Comparison of ENCODE assay signal across 35 cellular contexts in genomic region chr14:97143011-97143410, GRCh38.
"Had no signal": no experiment of that assay in that cellular context is flagged by ENCODE, and none has a peak within 500 bp of the region (broad histone marks: within the 10 kb centered on the region; RNA-seq: fewer than 3 reads in every experiment).

No MANE protein-coding gene starts in this region.

- H3K4me3 ChIP-seq: MG63 had no signal

- DNase-seq: Karpas-422, Kasumi-1, MG63, MM.1S, MV-4-11, NCI-H1048, NCI-H1092, NCI-H1092 treated with DMSO at 0.1 percent for 48 hours, NCI-H1105, NCI-H1105 treated with DMSO at 0.1 percent for 48 hours, NCI-H1417, NCI-H1417 treated with DMSO at 0.1 percent for 48 hours, NCI-H1436, NCI-H1436 treated with DMSO at 0.1 percent for 48 hours, NCI-H146, NCI-H1694, NCI-H1694 treated with DMSO at 0.1 percent for 48 hours, NCI-H187, NCI-H1930, NCI-H2029, NCI-H2029 treated with DMSO at 0.1 percent for 48 hours, NCI-H2081, NCI-H2081 treated with DMSO at 0.1 percent for 48 hours, NCI-H2107, NCI-H2171, NCI-H2171 treated with DMSO at 0.1 percent for 48 hours, NCI-H2227 treated with DMSO at 0.1 percent for 48 hours, NCI-H226, NCI-H345, NCI-H446, NCI-H446 treated with DMSO at 0.1 percent for 48 hours, NCI-H510A, NCI-H510A treated with DMSO at 0.1 percent for 48 hours, NCI-H524 had no signal

- H3K9ac ChIP-seq: KMS-11 had no signal

- H3K27me3 ChIP-seq: MG63 had no signal

- H3K4me2 ChIP-seq: KMS-11 had no signal

- H3K27ac ChIP-seq: KMS-11 had no signal

- H3K9me3 ChIP-seq: MG63 had no signal

- H3K36me3 ChIP-seq: MG63 had no signal
